Comparison of ENCODE assay signal across 7 cellular contexts in the genomic region with DNA sequence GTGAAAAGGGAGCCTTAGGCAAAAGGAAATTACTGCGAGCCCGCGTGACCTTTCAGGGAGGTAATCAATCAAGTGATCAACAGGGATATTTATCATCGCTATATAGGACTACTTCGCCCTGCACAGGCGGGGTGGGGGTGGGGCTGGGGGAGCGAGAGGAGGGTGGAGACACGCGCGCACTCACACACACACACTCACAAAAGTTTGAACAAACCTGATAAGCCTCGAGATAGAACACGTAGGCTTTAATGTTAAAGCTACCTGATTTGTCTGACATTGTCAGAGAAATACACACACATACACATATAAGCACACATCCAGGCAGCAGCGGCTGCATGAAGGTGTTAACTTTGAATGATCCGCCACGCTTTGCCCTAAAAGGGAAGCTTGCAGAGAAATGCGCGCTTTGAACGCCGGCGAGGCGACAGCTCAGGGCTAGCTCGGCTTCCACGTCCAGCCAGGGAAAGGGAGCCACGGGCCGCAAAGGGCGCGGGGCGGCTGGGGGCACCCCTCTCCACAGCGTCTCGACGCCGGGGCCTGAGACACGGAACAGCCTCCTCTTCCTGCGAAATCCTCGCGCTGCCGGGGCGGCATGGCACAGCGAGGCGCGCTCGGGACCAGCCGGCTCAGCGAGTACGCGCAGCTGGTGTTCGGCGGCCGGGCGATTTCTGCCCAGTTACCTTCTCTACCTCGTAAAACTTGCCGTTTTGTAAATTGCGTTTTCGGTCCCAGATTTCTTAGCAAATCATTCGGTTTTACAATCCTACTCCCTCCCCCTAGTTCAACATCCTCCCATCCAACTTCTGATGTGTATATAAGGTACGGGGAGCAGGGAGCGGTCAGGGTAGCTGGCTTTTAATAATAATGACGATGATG. TPM values are rescaled to one million over a fixed set of nuclear protein-coding genes. Genes with fewer than 3 reads are reported as not detected.
DNase-seq lines count a peak whose midpoint lies in the region; ATAC-seq, FAIRE-seq and TF ChIP-seq lines count a peak whose summit lies in the region.

No MANE protein-coding gene starts in this region.

- peaks cover 0 to 37% (median 22%) of the 10 kb centered on the region in 9 donors for H3K4me1 ChIP-seq in heart right ventricle
- H3K4me1 ChIP-seq in adrenal gland (replicated peaks in 1 of 2) = peaks cover 4 to 17% of the 10 kb centered on the region in 2 donors

- peak overlapping the region in 9 of 10 donors; percentile 41 to 77 (median 69) for H3K27ac ChIP-seq in heart right ventricle
- no peak overlapping the region for H3K27ac ChIP-seq in adrenal gland

- CTCF ChIA-PET in activated CD8-positive, alpha-beta memory T cell treated with anti-CD3 and anti-CD28 coated beads, Interleukin-2, amount 10 ng/mL, durations not matched to agents 7 days and 5 days (lab: Charles Lee) = interaction anchor here (0.6 to 6.6 kb wide), 6 partner anchors 74 to 1168 kb away, joined by 3 to 73 read pairs (median 3); no protein-coding TSS in a partner anchor

- H3K9me3 ChIP-seq in heart right ventricle = peaks cover 0 to 11% (median under 1%) of the 10 kb centered on the region in 11 donors
- no peaks in the 10 kb centered on the region for H3K9me3 ChIP-seq in adrenal gland (replicated peaks in 1 of 3)

- intact Hi-C loops in heart right ventricle (cut with DNase I) = loop anchor here in 9 of 10 donors (2.0 to 10.0 kb wide), 20 partner anchors 76 to 804 kb away; no protein-coding TSS in a partner anchor
- intact Hi-C loops in adrenal gland (cut with DNase I) = loop anchor here in 1 of 2 donors (5.0 kb wide), 1 partner anchor 521 kb away; no protein-coding TSS in a partner anchor

- H3K36me3 Mint-ChIP-seq in activated CD8-positive, alpha-beta memory T cell treated with anti-CD3 and anti-CD28 coated beads, Interleukin-2, amount 10 ng/mL, durations not matched to agents 7 days and 5 days = no peaks in the 10 kb centered on the region

- no peak overlapping the region for H3K27ac Mint-ChIP-seq in activated CD8-positive, alpha-beta memory T cell treated with anti-CD3 and anti-CD28 coated beads, Interleukin-2, amount 10 ng/mL, durations not matched to agents 7 days and 5 days

- DNase-seq in GM12891 (ENCODE audit: insufficient read length, low spot score) (no peak), HTR-8/SVneo (ENCODE audit: insufficient read length, low spot score) (no peak), heart right ventricle (peak; percentile 13 to 50), renal cortical epithelial cell (ENCODE audit: low read depth) (peak; percentile 31), adrenal gland (no peak)
- no peak for DNase-seq in activated CD8-positive, alpha-beta memory T cell treated with anti-CD3 and anti-CD28 coated beads, Interleukin-2, amount 10 ng/mL, durations not matched to agents 7 days and 5 days

- 3 to 5% methylated on average over 57 to 58 of the region's 58 CpGs for WGBS in heart right ventricle, 2 donors
- 2 to 4% (median 3%) methylated on average over 34 to 58 of the region's 58 CpGs for WGBS in adrenal gland, 4 donors

- peaks cover 0 to 94% (median 65%) of the 10 kb centered on the region in 7 donors for H3K27me3 ChIP-seq in heart right ventricle
- peaks cover 85% of the 10 kb centered on the region for H3K27me3 ChIP-seq in adrenal gland

- peak; percentile 13 for ATAC-seq in activated CD8-positive, alpha-beta memory T cell treated with anti-CD3 and anti-CD28 coated beads, Interleukin-2, amount 10 ng/mL, durations not matched to agents 7 days and 5 days
- ATAC-seq in heart right ventricle = peak; percentile 51 to 74 (median 66)
- no peak for ATAC-seq in GM21825 (IDR thresholded peaks at IDR 0.05; ENCODE audit: unreplicated experiment)

- H3K9me3 Mint-ChIP-seq in activated CD8-positive, alpha-beta memory T cell treated with anti-CD3 and anti-CD28 coated beads, Interleukin-2, amount 10 ng/mL, durations not matched to agents 7 days and 5 days (ENCODE audit: low read depth) = no peaks in the 10 kb centered on the region

- FAIRE-seq in GM12891 (lab: Jason Lieb, UNC) (peak; percentile 61), HTR-8/SVneo (lab: Jason Lieb, UNC) (peak; percentile 36)

- H3K4me1 Mint-ChIP-seq in activated CD8-positive, alpha-beta memory T cell treated with anti-CD3 and anti-CD28 coated beads, Interleukin-2, amount 10 ng/mL, durations not matched to agents 7 days and 5 days = peaks cover 24% of the 10 kb centered on the region

- TF ChIP-seq POLR2A in GM12891 (IDR thresholded peaks at IDR 0.05; ENCODE audit: low read depth, low read length) (no peak), adrenal gland (IDR thresholded peaks at IDR 0.05) (no peak)

- peak overlapping the region; percentile 44 for H3K4me3 Mint-ChIP-seq in activated CD8-positive, alpha-beta memory T cell treated with anti-CD3 and anti-CD28 coated beads, Interleukin-2, amount 10 ng/mL, durations not matched to agents 7 days and 5 days

- H3K4me3 ChIP-seq in heart right ventricle (peak overlapping the region; percentile 15 to 73 (median 56)), adrenal gland (peak overlapping the region in 1 of 4 donors; percentile 36)

- H3K36me3 ChIP-seq in heart right ventricle = no peaks in the 10 kb centered on the region
- H3K36me3 ChIP-seq in adrenal gland (replicated peaks in 1 of 2) = no peaks in the 10 kb centered on the region

- H3K27me3 Mint-ChIP-seq in activated CD8-positive, alpha-beta memory T cell treated with anti-CD3 and anti-CD28 coated beads, Interleukin-2, amount 10 ng/mL, durations not matched to agents 7 days and 5 days = peaks cover 94% of the 10 kb centered on the region

- TF ChIP-seq CTCF in heart right ventricle (IDR thresholded peaks at IDR 0.05) = no peak
- TF ChIP-seq CTCF in adrenal gland (IDR thresholded peaks at IDR 0.05) = no peak

TF ChIP-seq in GM12891, 5 proteins besides CTCF, POLR2A, EP300 and RAD21:
- no peak for TF ChIP-seq PAX5 (IDR thresholded peaks at IDR 0.05; ENCODE audit: insufficient read depth, low read length, severe bottlenecking)
- no peak for TF ChIP-seq SPI1 (IDR thresholded peaks at IDR 0.05; ENCODE audit: low read depth, low read length)
- no peak for TF ChIP-seq TAF1 (IDR thresholded peaks at IDR 0.05; ENCODE audit: low read depth, low read length)
- no peak for TF ChIP-seq POU2F2 (IDR thresholded peaks at IDR 0.05; ENCODE audit: low read depth, low read length)
- TF ChIP-seq POLR2AphosphoS5 (IDR thresholded peaks at IDR 0.05; ENCODE audit: low read depth, low read length) = no peak

RNA-seq across cellular contexts. Expression of gene MECOM, which starts 4.8 kb away (rescaled TPM):
- polyA plus RNA-seq in GM12891 (2012; ENCODE audit: low read depth, missing spikeins) = 0.06 TPM
- total RNA-seq in activated CD8-positive, alpha-beta memory T cell treated with anti-CD3 and anti-CD28 coated beads, Interleukin-2, amount 10 ng/mL, durations not matched to agents 7 days and 5 days = not detected
- total RNA-seq in heart right ventricle (10 to 100 TPM; 13.1 to 27.7 (median 17.7) TPM), renal cortical epithelial cell (23.1 and 142 TPM in 2 replicates), adrenal gland (1 to 10 TPM in 6 of 8 donors, under 1 TPM in 2; 0.83 to 3.1 (median 1.5) TPM)
- polyA plus RNA-seq in heart right ventricle (10 to 100 TPM in 1 of 2 donors, 1 to 10 TPM in 1; 7.0 to 11.0 TPM), adrenal gland (1 to 10 TPM in 2 of 3 donors, under 1 TPM in 1; 0.29 to 1.5 (median 1.3) TPM)

Comparison
In these comparisons a context has a peak if more than half of its experiments do, and no peak if none do; other contexts are left out.
1. DNase-seq: peak in heart right ventricle (2 of 2) and renal cortical epithelial cell (single experiment); none in GM12891 (single experiment), HTR-8/SVneo (single experiment), activated CD8-positive, alpha-beta memory T cell treated with anti-CD3 and anti-CD28 coated beads, Interleukin-2, amount 10 ng/mL, durations not matched to agents 7 days and 5 days (single experiment) and adrenal gland (0 of 7).
2. H3K27ac ChIP-seq: peak in heart right ventricle (9 of 10); none in adrenal gland (0 of 5).